In genomic region chr1:112955678-112956502, GRCh38 we compare ENCODE assay signal across 1 cellular context.
TF ChIP-seq lines count a peak whose summit lies in the region.

Gene SLC16A1, minus strand, starts transcription at chr1:112956196. Its CDS starts 26,888 bp downstream, at chr1:112929308.

TF ChIP-seq in HepG2, 621 proteins besides CTCF, POLR2A, EP300 and RAD21 (continued from another document and continues in another):
- TF ChIP-seq THAP7 (CRISPR knock-in tag; IDR thresholded peaks at IDR 0.05) (0 out of 2 replicates have a peak, but pooled peaks have one; percentile 52), PCBP2 (optimal IDR thresholded peaks at IDR 0.05; ENCODE audit: low read depth, low read length, poor library complexity, severe bottlenecking) (no peak), SALL1 (CRISPR knock-in tag; IDR thresholded peaks at IDR 0.05) (peak; percentile 87), ZNF234 (CRISPR knock-in tag; conservative IDR thresholded peaks at IDR 0.05) (0 out of 2 replicates have a peak, but pooled peaks have one; percentile 68), ATM (IDR thresholded peaks at IDR 0.05; ENCODE audit: borderline replicate concordance) (no peak), ZNF83 (CRISPR knock-in tag; IDR thresholded peaks at IDR 0.05; ENCODE audit: borderline replicate concordance) (peak; percentile 29; the same call in 1 of the 2 replicates), PATZ1 (CRISPR knock-in tag; IDR thresholded peaks at IDR 0.05) (peak; percentile 47; the same call in 1 of the 2 replicates), NFKBIZ (CRISPR knock-in tag; IDR thresholded peaks at IDR 0.05) (peak; percentile 13; the same call in 1 of the 2 replicates), ZNF557 (CRISPR knock-in tag; IDR thresholded peaks at IDR 0.05) (0 out of 2 replicates have a peak, but pooled peaks have one; percentile 67), ZNF563 (CRISPR knock-in tag; IDR thresholded peaks at IDR 0.05) (peak; percentile 32), DMAP1 (CRISPR knock-in tag; IDR thresholded peaks at IDR 0.05) (peak; percentile 83), HCFC1 (IDR thresholded peaks at IDR 0.05; ENCODE audit: low read depth, low read length) (no peak), ZNF142 (CRISPR knock-in tag; IDR thresholded peaks at IDR 0.05) (no peak), ZNF333 (CRISPR knock-in tag; IDR thresholded peaks at IDR 0.05; ENCODE audit: borderline replicate concordance) (0 out of 2 replicates have a peak, but pooled peaks have one; percentile 69), ZNF501 (CRISPR knock-in tag; IDR thresholded peaks at IDR 0.05) (peak; percentile 82), ZSCAN30 (CRISPR knock-in tag; IDR thresholded peaks at IDR 0.05) (0 out of 2 replicates have a peak, but pooled peaks have one; percentile 4), PITX1 (CRISPR knock-in tag; IDR thresholded peaks at IDR 0.05) (peak; percentile 80), TCF12 (IDR thresholded peaks at IDR 0.05) (no peak), TCF12 (CRISPR knock-in tag; IDR thresholded peaks at IDR 0.05) (0 out of 2 replicates have a peak, but pooled peaks have one; percentile 50), IKZF5 (CRISPR knock-in tag; IDR thresholded peaks at IDR 0.05) (peak; percentile 14; the same call in 1 of the 2 replicates), ZNF672 (CRISPR knock-in tag; IDR thresholded peaks at IDR 0.05) (peak; percentile 79; the same call in 1 of the 2 replicates), RELA (CRISPR knock-in tag; IDR thresholded peaks at IDR 0.05) (no peak), ZNF609 (CRISPR knock-in tag; IDR thresholded peaks at IDR 0.05; ENCODE audit: borderline replicate concordance) (peak; percentile 73), GATAD2A (CRISPR knock-in tag; IDR thresholded peaks at IDR 0.05) (peak; percentile 60; the same call in 1 of the 2 replicates), ZBTB33 (CRISPR knock-in tag; IDR thresholded peaks at IDR 0.05) (0 out of 2 replicates have a peak, but pooled peaks have one; percentile 49), ZSCAN31 (CRISPR knock-in tag; IDR thresholded peaks at IDR 0.05; ENCODE audit: low read depth) (peak; percentile 94), BCLAF1 (IDR thresholded peaks at IDR 0.05) (no peak), ZNF644 (CRISPR knock-in tag; IDR thresholded peaks at IDR 0.05; ENCODE audit: low read depth) (no peak), JUNB (CRISPR knock-in tag; IDR thresholded peaks at IDR 0.05; ENCODE audit: borderline replicate concordance) (peak; percentile 71; the same call in 1 of the 2 replicates), UBTF (CRISPR knock-in tag; IDR thresholded peaks at IDR 0.05) (peak; percentile 94), NFIB (CRISPR knock-in tag; IDR thresholded peaks at IDR 0.05; ENCODE audit: borderline replicate concordance) (no peak), ZNF619 (CRISPR knock-in tag; IDR thresholded peaks at IDR 0.05) (peak; percentile 58; the same call in 1 of the 2 replicates), ZBTB3 (CRISPR knock-in tag; IDR thresholded peaks at IDR 0.05; ENCODE audit: borderline replicate concordance, low read depth) (peak; percentile 69; the same call in 1 of the 2 replicates), KLF6 (CRISPR knock-in tag; IDR thresholded peaks at IDR 0.05) (peak; percentile 81; the same call in 1 of the 2 replicates), ZFAT (CRISPR knock-in tag; conservative IDR thresholded peaks at IDR 0.05) (no peak), TBP (CRISPR knock-in tag; IDR thresholded peaks at IDR 0.05) (no peak), NCOA5 (CRISPR knock-in tag; IDR thresholded peaks at IDR 0.05) (no peak)
